Comparison of ENCODE assay signal across 1 cellular context in genomic region chr1:154324669-154325582, GRCh38.
A peak's percentile ranks its signal among the peaks of the same experiment; 100 is the strongest.
TF ChIP-seq lines count a peak whose summit lies in the region.

ATP8B2 (plus strand) TSS chr1:154325525; CDS start chr1:154328142, 2,617 bp downstream.

TF ChIP-seq in HEK293, 187 proteins besides CTCF, POLR2A, EP300 and RAD21 (continued from another document and continues in another):
- TF ChIP-seq AEBP2 (tag by site-specific recombination; IDR thresholded peaks at IDR 0.05; ENCODE audit: borderline replicate concordance) (no peak), ZBTB6 (tag by site-specific recombination; IDR thresholded peaks at IDR 0.05) (no peak), ZNF311 (tag by site-specific recombination; IDR thresholded peaks at IDR 0.05; ENCODE audit: borderline replicate concordance) (no peak), ZNF629 (tag by site-specific recombination; IDR thresholded peaks at IDR 0.05) (no peak), ZNF366 (tag by site-specific recombination; conservative IDR thresholded peaks at IDR 0.05) (peak; percentile 77), ZNF37A (tag by site-specific recombination; IDR thresholded peaks at IDR 0.05) (no peak), ZNF184 (tag by site-specific recombination; IDR thresholded peaks at IDR 0.05) (no peak), ZNF274 (IDR thresholded peaks at IDR 0.05; ENCODE audit: low read length) (no peak), ZNF274 (tag by site-specific recombination; IDR thresholded peaks at IDR 0.05; ENCODE audit: borderline replicate concordance) (no peak), ZNF776 (tag by site-specific recombination; IDR thresholded peaks at IDR 0.05; ENCODE audit: borderline replicate concordance) (no peak), ZNF76 (tag by site-specific recombination; IDR thresholded peaks at IDR 0.05; ENCODE audit: borderline replicate concordance, low read depth) (peak; percentile 23; the same call in 1 of the 2 replicates), ZNF701 (tag by site-specific recombination; IDR thresholded peaks at IDR 0.05) (no peak), KLF17 (tag by site-specific recombination; IDR thresholded peaks at IDR 0.05) (peak; percentile 17; the same call in 1 of the 2 replicates), ZXDB (tag by site-specific recombination; IDR thresholded peaks at IDR 0.05) (peak; percentile 45), ZBTB1 (tag by site-specific recombination; IDR thresholded peaks at IDR 0.05) (no peak), ZNF785 (tag by site-specific recombination; IDR thresholded peaks at IDR 0.05) (no peak), ZNF692 (tag by site-specific recombination; IDR thresholded peaks at IDR 0.05) (peak; percentile 51; the same call in 1 of the 2 replicates), KLF16 (tag by site-specific recombination; IDR thresholded peaks at IDR 0.05) (peak; percentile 89), BCL11A (tag by site-specific recombination; IDR thresholded peaks at IDR 0.05; ENCODE audit: low read depth) (0 out of 2 replicates have a peak, but pooled peaks have one; percentile 29), GFI1B (tag by site-specific recombination; IDR thresholded peaks at IDR 0.05) (no peak), ZNF639 (tag by site-specific recombination; IDR thresholded peaks at IDR 0.05) (no peak), ZNF157 (tag by site-specific recombination; IDR thresholded peaks at IDR 0.05) (no peak), ZNF777 (tag by site-specific recombination; IDR thresholded peaks at IDR 0.05; ENCODE audit: borderline replicate concordance) (no peak), ZNF202 (tag by site-specific recombination; IDR thresholded peaks at IDR 0.05; ENCODE audit: borderline replicate concordance) (no peak), ZBTB8A (tag by site-specific recombination; IDR thresholded peaks at IDR 0.05) (peak; percentile 92), SCRT1 (tag by site-specific recombination; IDR thresholded peaks at IDR 0.05; ENCODE audit: borderline replicate concordance) (no peak), ZBTB44 (tag by site-specific recombination; IDR thresholded peaks at IDR 0.05) (no peak), ZNF280D (tag by site-specific recombination; IDR thresholded peaks at IDR 0.05) (no peak), ZNF660 (tag by site-specific recombination; IDR thresholded peaks at IDR 0.05) (peak; percentile 62; the same call in 1 of the 2 replicates), HIC1 (tag by site-specific recombination; IDR thresholded peaks at IDR 0.05) (peak; percentile 100), ZSCAN18 (tag by site-specific recombination; IDR thresholded peaks at IDR 0.05) (no peak), ZNF2 (tag by site-specific recombination; IDR thresholded peaks at IDR 0.05) (peak; percentile 69), ZNF768 (tag by site-specific recombination; IDR thresholded peaks at IDR 0.05) (peak; percentile 76; the same call in 1 of the 2 replicates), ZNF121 (tag by site-specific recombination; IDR thresholded peaks at IDR 0.05) (no peak), KLF8 (tag by site-specific recombination; IDR thresholded peaks at IDR 0.05) (peak; percentile 95), TRIM28 (IDR thresholded peaks at IDR 0.05; ENCODE audit: borderline replicate concordance, low read length) (0 out of 2 replicates have a peak, but pooled peaks have one; percentile 14), GLIS2 (tag by site-specific recombination; IDR thresholded peaks at IDR 0.05) (peak; percentile 96), ELK4 (IDR thresholded peaks at IDR 0.05; ENCODE audit: borderline replicate concordance, low read depth, low read length) (no peak), ZSCAN16 (tag by site-specific recombination; IDR thresholded peaks at IDR 0.05) (no peak), ZNF600 (tag by site-specific recombination; IDR thresholded peaks at IDR 0.05) (peak; percentile 70; the same call in 1 of the 2 replicates), ZBTB17 (tag by site-specific recombination; IDR thresholded peaks at IDR 0.05) (peak; percentile 75), FEZF1 (tag by site-specific recombination; IDR thresholded peaks at IDR 0.05) (no peak), TCF7L2 (IDR thresholded peaks at IDR 0.05; ENCODE audit: borderline replicate concordance, low read depth, low read length) (no peak), ZNF335 (tag by site-specific recombination; conservative IDR thresholded peaks at IDR 0.05) (peak; percentile 96), KLF1 (tag by site-specific recombination; IDR thresholded peaks at IDR 0.05) (peak; percentile 94), RBAK (tag by site-specific recombination; IDR thresholded peaks at IDR 0.05) (no peak), ZNF324 (tag by site-specific recombination; IDR thresholded peaks at IDR 0.05) (0 out of 2 replicates have a peak, but pooled peaks have one; percentile 19), ZFP41 (tag by site-specific recombination; IDR thresholded peaks at IDR 0.05; ENCODE audit: borderline replicate concordance) (no peak), MEIS1 (CRISPR knock-in tag; IDR thresholded peaks at IDR 0.05; ENCODE audit: borderline replicate concordance) (no peak), ZNF555 (tag by site-specific recombination; conservative IDR thresholded peaks at IDR 0.05) (no peak), SP2 (tag by site-specific recombination; IDR thresholded peaks at IDR 0.05) (peak; percentile 70)
